1 cellular context compared by ENCODE assay signal in the genomic region with DNA sequence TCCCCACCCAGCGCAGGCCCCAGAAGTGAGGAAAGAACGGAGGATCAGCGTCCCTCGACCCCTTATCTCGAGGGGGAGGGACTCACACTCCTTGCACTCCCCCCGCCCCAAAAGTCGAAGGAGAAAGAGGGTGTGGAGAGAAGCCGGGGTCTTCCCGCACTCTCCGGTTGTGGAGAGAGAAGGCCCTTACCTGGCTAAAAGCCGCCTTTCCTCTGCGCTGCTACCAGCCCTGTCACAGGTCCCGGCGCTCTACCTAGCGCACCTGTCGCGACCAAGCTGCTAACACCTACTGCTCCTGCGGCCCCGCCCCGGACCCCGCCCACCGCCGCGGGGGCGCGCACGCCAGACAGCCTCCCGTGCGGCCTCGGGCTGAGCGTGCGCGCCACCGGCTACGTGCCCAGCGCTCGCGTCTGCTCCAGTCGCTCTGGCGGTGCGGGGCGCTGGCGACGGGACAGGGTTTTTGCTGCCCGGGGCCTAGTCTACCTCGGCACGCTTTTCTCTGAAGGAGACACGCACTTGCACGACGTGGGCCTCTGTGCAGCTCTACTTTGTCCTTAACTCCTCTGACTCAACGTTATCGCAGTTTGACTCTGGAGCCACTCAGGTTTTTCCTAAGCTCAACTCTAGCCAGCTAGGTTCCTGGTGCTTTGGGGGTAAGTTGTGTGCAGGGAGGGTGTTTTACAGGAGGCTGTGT.
TF ChIP-seq lines count a peak whose summit lies in the region.

A gene (minus strand): TSS at position 291 of the 694 bp plus-strand sequence. CDS start 34,769 bp downstream, outside the sequence.

TF ChIP-seq in HepG2, 621 proteins besides CTCF, POLR2A, EP300 and RAD21 (continued from another document and continues in another):
- TF ChIP-seq SNAI1 (CRISPR knock-in tag; IDR thresholded peaks at IDR 0.05; ENCODE audit: borderline replicate concordance) (no peak), ZNF777 (CRISPR knock-in tag; IDR thresholded peaks at IDR 0.05) (peak; percentile 53; the same call in 1 of the 2 replicates), GATAD1 (CRISPR knock-in tag; IDR thresholded peaks at IDR 0.05) (no peak; the same call in 1 of the 2 replicates), KDM6A (CRISPR knock-in tag; IDR thresholded peaks at IDR 0.05; ENCODE audit: low read depth) (no peak), ZBTB1 (CRISPR knock-in tag; IDR thresholded peaks at IDR 0.05; ENCODE audit: borderline replicate concordance) (no peak), SP1 (IDR thresholded peaks at IDR 0.05) (no peak), SP1 (CRISPR knock-in tag; IDR thresholded peaks at IDR 0.05) (peak; percentile 77), TCF12 (IDR thresholded peaks at IDR 0.05) (no peak), TCF12 (CRISPR knock-in tag; IDR thresholded peaks at IDR 0.05) (0 out of 2 replicates have a peak, but pooled peaks have one; percentile 73), KLF13 (CRISPR knock-in tag; IDR thresholded peaks at IDR 0.05) (no peak), NR2F1 (CRISPR knock-in tag; IDR thresholded peaks at IDR 0.05) (no peak), KLF6 (CRISPR knock-in tag; IDR thresholded peaks at IDR 0.05) (no peak), ZNF546 (CRISPR knock-in tag; conservative IDR thresholded peaks at IDR 0.05) (no peak; the same call in 1 of the 2 replicates), SMC3 (IDR thresholded peaks at IDR 0.05; ENCODE audit: low read length) (no peak), PCBP1 (IDR thresholded peaks at IDR 0.05; ENCODE audit: borderline replicate concordance, low read depth, low read length) (no peak), ZNF326 (CRISPR knock-in tag; IDR thresholded peaks at IDR 0.05; ENCODE audit: borderline replicate concordance) (no peak), FLYWCH1 (CRISPR knock-in tag; IDR thresholded peaks at IDR 0.05) (no peak), ZMYM2 (CRISPR knock-in tag; IDR thresholded peaks at IDR 0.05) (no peak), CHCHD3 (CRISPR knock-in tag; IDR thresholded peaks at IDR 0.05) (no peak), KLF16 (CRISPR knock-in tag; IDR thresholded peaks at IDR 0.05) (no peak), RFXAP (CRISPR knock-in tag; IDR thresholded peaks at IDR 0.05; ENCODE audit: borderline replicate concordance) (peak; percentile 82; the same call in 1 of the 2 replicates), PHF5A (CRISPR knock-in tag; IDR thresholded peaks at IDR 0.05; ENCODE audit: low read depth, unreplicated experiment) (peak; percentile 44), U2AF2 (IDR thresholded peaks at IDR 0.05; ENCODE audit: low read depth, low read length) (no peak), ZNF577 (CRISPR knock-in tag; IDR thresholded peaks at IDR 0.05; ENCODE audit: borderline replicate concordance, low read depth) (no peak), PAF1 (CRISPR knock-in tag; IDR thresholded peaks at IDR 0.05) (no peak), ZFP82 (CRISPR knock-in tag; IDR thresholded peaks at IDR 0.05; ENCODE audit: borderline replicate concordance) (no peak), ZNF383 (CRISPR knock-in tag; IDR thresholded peaks at IDR 0.05; ENCODE audit: borderline replicate concordance) (no peak), MBD4 (IDR thresholded peaks at IDR 0.05; ENCODE audit: borderline replicate concordance, low read length) (no peak), HOXA7 (CRISPR knock-in tag; IDR thresholded peaks at IDR 0.05) (no peak), ZNF234 (CRISPR knock-in tag; conservative IDR thresholded peaks at IDR 0.05) (no peak), ZNF790 (CRISPR knock-in tag; IDR thresholded peaks at IDR 0.05; ENCODE audit: borderline replicate concordance) (no peak; the same call in 1 of the 2 replicates), STAT5B (CRISPR knock-in tag; IDR thresholded peaks at IDR 0.05) (no peak), FOXA3 (CRISPR knock-in tag; IDR thresholded peaks at IDR 0.05) (no peak; the same call in 1 of the 2 replicates), ZNF703 (CRISPR knock-in tag; IDR thresholded peaks at IDR 0.05; ENCODE audit: borderline replicate concordance) (no peak), RBFOX2 (IDR thresholded peaks at IDR 0.05; ENCODE audit: low read depth, low read length) (peak; percentile 93), GFI1 (CRISPR knock-in tag; IDR thresholded peaks at IDR 0.05; ENCODE audit: borderline replicate concordance) (no peak), ZFP37 (CRISPR knock-in tag; IDR thresholded peaks at IDR 0.05; ENCODE audit: borderline replicate concordance) (no peak), ZNF674 (CRISPR knock-in tag; IDR thresholded peaks at IDR 0.05; ENCODE audit: low read depth) (no peak), KDM5A (IDR thresholded peaks at IDR 0.05; ENCODE audit: borderline replicate concordance, low read length) (no peak), ZNF720 (CRISPR knock-in tag; IDR thresholded peaks at IDR 0.05) (no peak), HOXA9 (CRISPR knock-in tag; IDR thresholded peaks at IDR 0.05; ENCODE audit: borderline replicate concordance) (no peak), POGZ (CRISPR knock-in tag; IDR thresholded peaks at IDR 0.05) (peak; percentile 18; the same call in 1 of the 2 replicates), ZBTB3 (CRISPR knock-in tag; IDR thresholded peaks at IDR 0.05; ENCODE audit: borderline replicate concordance, low read depth) (no peak), ZNF446 (CRISPR knock-in tag; IDR thresholded peaks at IDR 0.05) (peak; percentile 62; the same call in 1 of the 2 replicates), ZNF878 (CRISPR knock-in tag; IDR thresholded peaks at IDR 0.05) (no peak), SAP130 (CRISPR knock-in tag; IDR thresholded peaks at IDR 0.05; ENCODE audit: low read depth) (peak; percentile 77), ELF1 (CRISPR knock-in tag; IDR thresholded peaks at IDR 0.05) (no peak), SP4 (CRISPR knock-in tag; IDR thresholded peaks at IDR 0.05) (0 out of 2 replicates have a peak, but pooled peaks have one; percentile 76), ZEB1 (IDR thresholded peaks at IDR 0.05; ENCODE audit: insufficient replicate concordance, low read depth) (peak; percentile 94), GABPB1 (CRISPR knock-in tag; IDR thresholded peaks at IDR 0.05) (peak; percentile 51; the same call in 1 of the 2 replicates), TCF7 (IDR thresholded peaks at IDR 0.05; ENCODE audit: low read depth) (no peak)
- TF ChIP-seq, protein P1, sequence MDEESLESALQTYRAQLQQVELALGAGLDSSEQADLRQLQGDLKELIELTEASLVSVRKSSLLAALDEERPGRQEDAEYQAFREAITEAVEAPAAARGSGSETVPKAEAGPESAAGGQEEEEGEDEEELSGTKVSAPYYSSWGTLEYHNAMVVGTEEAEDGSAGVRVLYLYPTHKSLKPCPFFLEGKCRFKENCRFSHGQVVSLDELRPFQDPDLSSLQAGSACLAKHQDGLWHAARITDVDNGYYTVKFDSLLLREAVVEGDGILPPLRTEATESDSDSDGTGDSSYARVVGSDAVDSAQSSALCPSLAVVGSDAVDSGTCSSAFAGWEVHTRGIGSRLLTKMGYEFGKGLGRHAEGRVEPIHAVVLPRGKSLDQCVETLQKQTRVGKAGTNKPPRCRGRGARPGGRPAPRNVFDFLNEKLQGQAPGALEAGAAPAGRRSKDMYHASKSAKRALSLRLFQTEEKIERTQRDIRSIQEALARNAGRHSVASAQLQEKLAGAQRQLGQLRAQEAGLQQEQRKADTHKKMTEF (CRISPR knock-in tag; IDR thresholded peaks at IDR 0.05), result peak; percentile 63; the same call in 1 of the 2 replicates
- TF ChIP-seq, protein P2, sequence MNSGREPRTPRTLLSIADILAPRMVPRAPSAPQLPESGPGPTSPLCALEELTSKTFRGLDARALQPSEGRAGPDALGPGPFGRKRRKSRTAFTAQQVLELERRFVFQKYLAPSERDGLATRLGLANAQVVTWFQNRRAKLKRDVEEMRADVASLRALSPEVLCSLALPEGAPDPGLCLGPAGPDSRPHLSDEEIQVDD (CRISPR knock-in tag; IDR thresholded peaks at IDR 0.05; ENCODE audit: borderline replicate concordance), result no peak; the same call in 1 of the 2 replicates
- TF ChIP-seq, protein P3, sequence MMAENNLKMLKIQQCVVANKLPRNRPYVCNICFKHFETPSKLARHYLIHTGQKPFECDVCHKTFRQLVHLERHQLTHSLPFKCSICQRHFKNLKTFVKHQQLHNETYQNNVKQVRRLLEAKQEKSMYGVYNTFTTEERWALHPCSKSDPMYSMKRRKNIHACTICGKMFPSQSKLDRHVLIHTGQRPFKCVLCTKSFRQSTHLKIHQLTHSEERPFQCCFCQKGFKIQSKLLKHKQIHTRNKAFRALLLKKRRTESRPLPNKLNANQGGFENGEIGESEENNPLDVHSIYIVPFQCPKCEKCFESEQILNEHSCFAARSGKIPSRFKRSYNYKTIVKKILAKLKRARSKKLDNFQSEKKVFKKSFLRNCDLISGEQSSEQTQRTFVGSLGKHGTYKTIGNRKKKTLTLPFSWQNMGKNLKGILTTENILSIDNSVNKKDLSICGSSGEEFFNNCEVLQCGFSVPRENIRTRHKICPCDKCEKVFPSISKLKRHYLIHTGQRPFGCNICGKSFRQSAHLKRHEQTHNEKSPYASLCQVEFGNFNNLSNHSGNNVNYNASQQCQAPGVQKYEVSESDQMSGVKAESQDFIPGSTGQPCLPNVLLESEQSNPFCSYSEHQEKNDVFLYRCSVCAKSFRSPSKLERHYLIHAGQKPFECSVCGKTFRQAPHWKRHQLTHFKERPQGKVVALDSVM (CRISPR knock-in tag; IDR thresholded peaks at IDR 0.05), result 0 out of 2 replicates have a peak, but pooled peaks have one; percentile 37
- TF ChIP-seq, protein P4, sequence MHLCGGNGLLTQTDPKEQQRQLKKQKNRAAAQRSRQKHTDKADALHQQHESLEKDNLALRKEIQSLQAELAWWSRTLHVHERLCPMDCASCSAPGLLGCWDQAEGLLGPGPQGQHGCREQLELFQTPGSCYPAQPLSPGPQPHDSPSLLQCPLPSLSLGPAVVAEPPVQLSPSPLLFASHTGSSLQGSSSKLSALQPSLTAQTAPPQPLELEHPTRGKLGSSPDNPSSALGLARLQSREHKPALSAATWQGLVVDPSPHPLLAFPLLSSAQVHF (CRISPR knock-in tag; IDR thresholded peaks at IDR 0.05), result no peak
- TF ChIP-seq, protein P5, sequence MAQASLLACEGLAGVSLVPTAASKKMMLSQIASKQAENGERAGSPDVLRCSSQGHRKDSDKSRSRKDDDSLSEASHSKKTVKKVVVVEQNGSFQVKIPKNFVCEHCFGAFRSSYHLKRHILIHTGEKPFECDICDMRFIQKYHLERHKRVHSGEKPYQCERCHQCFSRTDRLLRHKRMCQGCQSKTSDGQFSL (CRISPR knock-in tag; IDR thresholded peaks at IDR 0.05), result no peak
- TF ChIP-seq, protein P6, sequence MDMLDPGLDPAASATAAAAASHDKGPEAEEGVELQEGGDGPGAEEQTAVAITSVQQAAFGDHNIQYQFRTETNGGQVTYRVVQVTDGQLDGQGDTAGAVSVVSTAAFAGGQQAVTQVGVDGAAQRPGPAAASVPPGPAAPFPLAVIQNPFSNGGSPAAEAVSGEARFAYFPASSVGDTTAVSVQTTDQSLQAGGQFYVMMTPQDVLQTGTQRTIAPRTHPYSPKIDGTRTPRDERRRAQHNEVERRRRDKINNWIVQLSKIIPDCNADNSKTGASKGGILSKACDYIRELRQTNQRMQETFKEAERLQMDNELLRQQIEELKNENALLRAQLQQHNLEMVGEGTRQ (IDR thresholded peaks at IDR 0.05; ENCODE audit: low read depth, low read length), result no peak
- TF ChIP-seq, protein P6 (CRISPR knock-in tag; IDR thresholded peaks at IDR 0.05; ENCODE audit: borderline replicate concordance), result no peak
- TF ChIP-seq, protein P7, sequence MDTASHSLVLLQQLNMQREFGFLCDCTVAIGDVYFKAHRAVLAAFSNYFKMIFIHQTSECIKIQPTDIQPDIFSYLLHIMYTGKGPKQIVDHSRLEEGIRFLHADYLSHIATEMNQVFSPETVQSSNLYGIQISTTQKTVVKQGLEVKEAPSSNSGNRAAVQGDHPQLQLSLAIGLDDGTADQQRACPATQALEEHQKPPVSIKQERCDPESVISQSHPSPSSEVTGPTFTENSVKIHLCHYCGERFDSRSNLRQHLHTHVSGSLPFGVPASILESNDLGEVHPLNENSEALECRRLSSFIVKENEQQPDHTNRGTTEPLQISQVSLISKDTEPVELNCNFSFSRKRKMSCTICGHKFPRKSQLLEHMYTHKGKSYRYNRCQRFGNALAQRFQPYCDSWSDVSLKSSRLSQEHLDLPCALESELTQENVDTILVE (CRISPR knock-in tag; IDR thresholded peaks at IDR 0.05), result no peak
- TF ChIP-seq, protein P8, sequence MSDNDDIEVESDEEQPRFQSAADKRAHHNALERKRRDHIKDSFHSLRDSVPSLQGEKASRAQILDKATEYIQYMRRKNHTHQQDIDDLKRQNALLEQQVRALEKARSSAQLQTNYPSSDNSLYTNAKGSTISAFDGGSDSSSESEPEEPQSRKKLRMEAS (IDR thresholded peaks at IDR 0.05), result peak; percentile 86
- TF ChIP-seq, protein P9, sequence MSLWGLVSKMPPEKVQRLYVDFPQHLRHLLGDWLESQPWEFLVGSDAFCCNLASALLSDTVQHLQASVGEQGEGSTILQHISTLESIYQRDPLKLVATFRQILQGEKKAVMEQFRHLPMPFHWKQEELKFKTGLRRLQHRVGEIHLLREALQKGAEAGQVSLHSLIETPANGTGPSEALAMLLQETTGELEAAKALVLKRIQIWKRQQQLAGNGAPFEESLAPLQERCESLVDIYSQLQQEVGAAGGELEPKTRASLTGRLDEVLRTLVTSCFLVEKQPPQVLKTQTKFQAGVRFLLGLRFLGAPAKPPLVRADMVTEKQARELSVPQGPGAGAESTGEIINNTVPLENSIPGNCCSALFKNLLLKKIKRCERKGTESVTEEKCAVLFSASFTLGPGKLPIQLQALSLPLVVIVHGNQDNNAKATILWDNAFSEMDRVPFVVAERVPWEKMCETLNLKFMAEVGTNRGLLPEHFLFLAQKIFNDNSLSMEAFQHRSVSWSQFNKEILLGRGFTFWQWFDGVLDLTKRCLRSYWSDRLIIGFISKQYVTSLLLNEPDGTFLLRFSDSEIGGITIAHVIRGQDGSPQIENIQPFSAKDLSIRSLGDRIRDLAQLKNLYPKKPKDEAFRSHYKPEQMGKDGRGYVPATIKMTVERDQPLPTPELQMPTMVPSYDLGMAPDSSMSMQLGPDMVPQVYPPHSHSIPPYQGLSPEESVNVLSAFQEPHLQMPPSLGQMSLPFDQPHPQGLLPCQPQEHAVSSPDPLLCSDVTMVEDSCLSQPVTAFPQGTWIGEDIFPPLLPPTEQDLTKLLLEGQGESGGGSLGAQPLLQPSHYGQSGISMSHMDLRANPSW (CRISPR knock-in tag; IDR thresholded peaks at IDR 0.05; ENCODE audit: borderline replicate concordance), result no peak; the same call in 1 of the 2 replicates
